Comparison of ENCODE assay signal across 10 cellular contexts in the genomic region with DNA sequence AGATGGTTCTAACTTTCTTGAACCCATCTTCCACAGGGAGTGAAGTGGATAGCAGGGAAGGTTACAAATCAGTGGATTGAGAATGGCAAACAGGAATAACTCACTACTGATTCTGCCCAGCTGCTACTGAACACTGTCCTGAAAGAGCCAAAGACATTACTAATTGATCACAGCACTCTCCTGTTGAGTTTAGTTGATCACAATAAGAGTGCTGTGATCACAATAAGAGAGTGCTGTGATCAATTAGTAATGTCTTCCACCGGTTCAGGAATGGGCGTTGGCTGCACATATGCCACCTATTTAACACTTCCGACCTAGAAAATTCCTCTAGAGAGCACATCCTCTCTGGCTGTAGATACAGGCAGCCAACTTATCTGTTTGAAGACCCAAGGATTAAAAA. TPM values are rescaled to one million over a fixed set of nuclear protein-coding genes. Genes with fewer than 3 reads are reported as not detected.
A peak's percentile ranks its signal among the peaks of the same experiment; 100 is the strongest.
DNase-seq lines count a peak whose midpoint lies in the region; ATAC-seq and TF ChIP-seq lines count a peak whose summit lies in the region.
"Had no signal": no experiment of that assay in that cellular context is flagged by ENCODE, and none has a peak within 500 bp of the region (broad histone marks: within the 10 kb centered on the region; RNA-seq: fewer than 3 reads in every experiment).

No MANE protein-coding gene starts in this region.

- H3K4me3 ChIP-seq in cardiac fibroblast (replicated peaks in 1 of 2; ENCODE audit: low read depth in 2 of 2, low read length in 2 of 2) (no peak overlapping the region), spleen (no peak overlapping the region)

- no peak for ATAC-seq in HG03432 (IDR thresholded peaks at IDR 0.05; ENCODE audit: unreplicated experiment)

- peaks cover 0 to 10% (median 0%) of the 10 kb centered on the region in 7 donors for H3K27me3 ChIP-seq in spleen (replicated peaks in 1 of 7)

- TF ChIP-seq CTCF in cardiac fibroblast (IDR thresholded peaks at IDR 0.05; ENCODE audit: low read depth, low read length): no peak
- TF ChIP-seq CTCF in spleen (IDR thresholded peaks at IDR 0.05 in 8 of 11, conservative IDR thresholded peaks at IDR 0.05 in 3 of 11): no peak

- no peak overlapping the region for H3K27ac ChIP-seq in spleen

- intact Hi-C loops in spleen (cut with DNase I; ENCODE audit: low total_unique reads): no loop called here

- H3K9me3 ChIP-seq in spleen: peaks cover 0 to 3% (median 0%) of the 10 kb centered on the region in 8 donors

- TF ChIP-seq POLR2A in spleen (IDR thresholded peaks at IDR 0.05): no peak

- DNase-seq in NCI-H2227 (lab: John Stamatoyannopoulos, UW; ENCODE audit: unreplicated experiment) (peak; percentile 24), NCI-H2227 treated with DMSO at 0.1 percent for 48 hours (lab: John Stamatoyannopoulos, UW) (no peak), NCI-H446 treated with DMSO at 0.1 percent for 48 hours (lab: John Stamatoyannopoulos, UW) (peak; percentile 87), cardiac fibroblast (ENCODE audit: low read depth in 2 of 2) (peak; percentile 56 to 59), retina (peak; percentile 50), spleen (no peak)
- DNase-seq in stimulated activated CD4-positive, alpha-beta T cell treated with anti-CD3 and anti-CD28 coated beads, Interleukin-4, amount 100 ng/mL, for 4 hours: no peak

- 29 to 60% (median 47%) methylated on average over 3 of the region's 3 CpGs for WGBS in spleen, 5 donors

- peaks cover 0 to 9% (median 0%) of the 10 kb centered on the region in 6 donors for H3K4me1 ChIP-seq in spleen

- H3K36me3 ChIP-seq in spleen: no peaks in the 10 kb centered on the region

RNA-seq across cellular contexts. Expression of a gene that starts 11.4 kb away (rescaled TPM):
- total RNA-seq in spleen: under 1 TPM in 4 of 7 donors, not detected in 3; 0.17 to 0.32 (median 0.20) TPM
- under 1 TPM in 1 of 3 donors, not detected in 2; 0.06 TPM for polyA plus RNA-seq in spleen
- total RNA-seq: skeletal muscle tissue had no signal
- polyA plus RNA-seq: adipose tissue had no signal

RNA-seq across cellular contexts. Expression of a gene that starts 12.8 kb away (rescaled TPM):
- 10 to 100 TPM; 55.0 to 96.2 (median 87.5) TPM for total RNA-seq in spleen
- polyA plus RNA-seq in spleen: 10 to 100 TPM; 25.7 to 45.7 (median 32.1) TPM

RNA-seq across cellular contexts. Expression of a gene that starts 33.0 kb away (rescaled TPM):
- not detected for total RNA-seq in spleen
- under 1 TPM in 1 of 3 donors, not detected in 2; 0.04 TPM for polyA plus RNA-seq in spleen
- total RNA-seq: skeletal muscle tissue had no signal
- polyA plus RNA-seq: adipose tissue had no signal

RNA-seq across cellular contexts. Expression of a gene that starts 41.4 kb away (rescaled TPM):
- 10 to 100 TPM in 2 of 7 donors, 1 to 10 TPM in 5; 3.3 to 23.9 (median 9.7) TPM for total RNA-seq in spleen
- polyA plus RNA-seq in spleen: 1 to 10 TPM; 1.9 to 7.1 (median 5.7) TPM

RNA-seq across cellular contexts. Expression of a gene that starts 55.4 kb away (rescaled TPM):
- total RNA-seq in spleen: 1 to 10 TPM in 6 of 7 donors, under 1 TPM in 1; 0.77 to 5.3 (median 3.6) TPM
- 1 to 10 TPM in 1 of 3 donors, under 1 TPM in 2; 0.33 to 1.7 (median 0.73) TPM for polyA plus RNA-seq in spleen

Comparison
In these comparisons a context has a peak if more than half of its experiments do, and no peak if none do; other contexts are left out.
1. DNase-seq: peak in NCI-H2227 (single experiment), NCI-H446 treated with DMSO at 0.1 percent for 48 hours (single experiment), cardiac fibroblast (2 of 2) and retina (single experiment); none in NCI-H2227 treated with DMSO at 0.1 percent for 48 hours (single experiment), stimulated activated CD4-positive, alpha-beta T cell treated with anti-CD3 and anti-CD28 coated beads, Interleukin-4, amount 100 ng/mL, for 4 hours (0 of 2) and spleen (single experiment).